9 cellular contexts compared by ENCODE assay signal in the genomic region with DNA sequence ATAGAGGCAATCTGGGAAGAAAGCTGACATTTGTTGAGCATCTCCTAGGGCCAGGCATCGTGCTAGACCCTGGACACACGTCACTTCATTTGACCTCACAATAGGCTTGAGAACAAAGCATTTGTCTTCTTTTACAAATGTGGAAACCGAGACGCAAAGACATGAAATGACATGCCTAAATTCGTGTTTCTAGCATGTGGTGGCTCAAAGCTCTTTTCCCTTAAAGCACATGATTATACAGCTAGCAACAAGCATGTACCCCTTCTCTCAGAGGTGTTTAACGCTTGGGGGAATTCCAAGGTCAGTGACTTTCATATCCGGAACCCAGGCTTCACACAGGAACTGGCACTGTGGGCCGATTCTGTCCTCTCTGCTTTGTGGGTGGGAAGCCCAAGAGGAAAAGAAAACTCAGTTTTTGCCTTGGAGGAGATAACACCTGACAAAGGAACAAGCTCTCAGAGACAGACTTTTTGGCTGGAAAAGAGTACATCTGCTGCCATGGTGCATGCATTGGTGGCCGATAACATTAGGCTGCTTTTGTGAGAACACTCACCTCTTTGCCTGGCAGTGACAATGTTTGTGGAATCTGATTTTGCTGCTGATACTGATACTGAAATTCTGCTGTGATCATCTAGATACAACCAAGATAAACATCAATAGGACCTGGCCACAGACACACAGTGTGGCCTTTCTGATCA. TPM values are rescaled to one million over a fixed set of nuclear protein-coding genes. Genes with fewer than 3 reads are reported as not detected.
DNase-seq lines count a peak whose midpoint lies in the region; ATAC-seq and TF ChIP-seq lines count a peak whose summit lies in the region.
"Had no signal": no experiment of that assay in that cellular context is flagged by ENCODE, and none has a peak within 500 bp of the region (broad histone marks: within the 10 kb centered on the region; RNA-seq: fewer than 3 reads in every experiment).

No MANE protein-coding gene starts in this region.

- ATAC-seq in CD4-positive, CD25-positive, alpha-beta regulatory T cell (ENCODE audit: low read depth in 2 of 2): peak; percentile 45 to 48
- peak; percentile 57 for ATAC-seq in GM21529 (IDR thresholded peaks at IDR 0.05; ENCODE audit: unreplicated experiment)
- no peak for ATAC-seq in upper lobe of right lung

- peaks cover 0 to 15% (median 5%) of the 10 kb centered on the region in 7 donors for H3K9me3 Mint-ChIP-seq in CD4-positive, CD25-positive, alpha-beta regulatory T cell
- H3K9me3 Mint-ChIP-seq in T-helper 1 cell treated with Interleukin-12 subunit alpha and Interleukin-12 subunit beta and Interleukin-4 antibody, amounts not matched to agents 30 μg/mL and 1 μg/mL, for 36 hours: peaks cover 17% of the 10 kb centered on the region

- peak overlapping the region; percentile 64 to 82 (median 72) for H3K4me3 Mint-ChIP-seq in CD4-positive, CD25-positive, alpha-beta regulatory T cell
- H3K4me3 Mint-ChIP-seq in T-helper 1 cell treated with Interleukin-12 subunit alpha and Interleukin-12 subunit beta and Interleukin-4 antibody, amounts not matched to agents 30 μg/mL and 1 μg/mL, for 36 hours: peak overlapping the region; percentile 76

- peaks cover 29 to 47% (median 42%) of the 10 kb centered on the region in 4 donors for H3K4me1 Mint-ChIP-seq in CD4-positive, CD25-positive, alpha-beta regulatory T cell
- H3K4me1 Mint-ChIP-seq in T-helper 1 cell treated with Interleukin-12 subunit alpha and Interleukin-12 subunit beta and Interleukin-4 antibody, amounts not matched to agents 30 μg/mL and 1 μg/mL, for 36 hours (ENCODE audit: low read depth): peaks cover 57% of the 10 kb centered on the region

- intact Hi-C loops in upper lobe of right lung (cut with DNase I): no loop called here

- DNase-seq in CD4-positive, CD25-positive, alpha-beta regulatory T cell: peak; percentile 55 to 67 (median 56)
- DNase-seq in epithelial cell of prostate (ENCODE audit: low read depth, low spot score) (peak; percentile 22), cortex of kidney (lab: John Stamatoyannopoulos, UW) (no peak), NCI-H1694 (lab: John Stamatoyannopoulos, UW) (no peak), upper lobe of right lung (no peak)
- DNase-seq in NK-92 treated with Interleukin-12 subunit alpha and Interleukin-12 subunit beta, amount 100 ng/mL, for 24 hours (lab: John Stamatoyannopoulos, UW): no peak

- H3K4me3 ChIP-seq in CD4-positive, CD25-positive, alpha-beta regulatory T cell (ENCODE audit: low read depth, low read length): peak overlapping the region; percentile 71
- H3K4me3 ChIP-seq in upper lobe of right lung: no peak overlapping the region

- no peaks in the 10 kb centered on the region for H3K36me3 ChIP-seq in CD4-positive, CD25-positive, alpha-beta regulatory T cell (ENCODE audit: control insufficient read depth, insufficient read depth, low read length)
- no peaks in the 10 kb centered on the region for H3K36me3 ChIP-seq in upper lobe of right lung

- no peaks in the 10 kb centered on the region for H3K27me3 ChIP-seq in CD4-positive, CD25-positive, alpha-beta regulatory T cell (ENCODE audit: control insufficient read depth, insufficient read depth, low read length)
- H3K27me3 ChIP-seq in upper lobe of right lung: no peaks in the 10 kb centered on the region

- TF ChIP-seq CTCF in upper lobe of right lung (IDR thresholded peaks at IDR 0.05): no peak

- H3K27me3 Mint-ChIP-seq in CD4-positive, CD25-positive, alpha-beta regulatory T cell: no peaks in the 10 kb centered on the region
- no peaks in the 10 kb centered on the region for H3K27me3 Mint-ChIP-seq in T-helper 1 cell treated with Interleukin-12 subunit alpha and Interleukin-12 subunit beta and Interleukin-4 antibody, amounts not matched to agents 30 μg/mL and 1 μg/mL, for 36 hours (ENCODE audit: low read depth)

- peaks cover 3% of the 10 kb centered on the region for H3K36me3 Mint-ChIP-seq in CD4-positive, CD25-positive, alpha-beta regulatory T cell
- H3K36me3 Mint-ChIP-seq in T-helper 1 cell treated with Interleukin-12 subunit alpha and Interleukin-12 subunit beta and Interleukin-4 antibody, amounts not matched to agents 30 μg/mL and 1 μg/mL, for 36 hours (ENCODE audit: low read depth): peaks cover 22% of the 10 kb centered on the region

- H3K27ac Mint-ChIP-seq in CD4-positive, CD25-positive, alpha-beta regulatory T cell: peak overlapping the region; percentile 97 to 99 (median 98)
- peak overlapping the region; percentile 99 for H3K27ac Mint-ChIP-seq in T-helper 1 cell treated with Interleukin-12 subunit alpha and Interleukin-12 subunit beta and Interleukin-4 antibody, amounts not matched to agents 30 μg/mL and 1 μg/mL, for 36 hours

- H3K27ac ChIP-seq in CD4-positive, CD25-positive, alpha-beta regulatory T cell (ENCODE audit: insufficient read depth, low read length, poor library complexity, severe bottlenecking): peak overlapping the region; percentile 94
- H3K27ac ChIP-seq in epithelial cell of prostate (peak overlapping the region; percentile 36), upper lobe of right lung (no peak overlapping the region)
- H3K27ac ChIP-seq: C4-2B had no signal

- H3K4me1 ChIP-seq in CD4-positive, CD25-positive, alpha-beta regulatory T cell (ENCODE audit: control insufficient read depth, insufficient read depth, low read length, poor library complexity, severe bottlenecking): peaks cover 27% of the 10 kb centered on the region
- H3K4me1 ChIP-seq in upper lobe of right lung: peaks cover 8% of the 10 kb centered on the region

- H3K9me3 ChIP-seq in CD4-positive, CD25-positive, alpha-beta regulatory T cell (ENCODE audit: control insufficient read depth in 2 of 2, low read length in 2 of 2): peaks cover 11% of the 10 kb centered on the region in 2 experiments
- peaks cover 10% of the 10 kb centered on the region for H3K9me3 ChIP-seq in upper lobe of right lung

RNA-seq across cellular contexts. Expression of a gene that starts 15.4 kb away (rescaled TPM):
- 192 TPM for total RNA-seq in CD4-positive, CD25-positive, alpha-beta regulatory T cell
- 100 to 1,000 TPM; 341 to 457 (median 393) TPM for polyA plus RNA-seq in CD4-positive, CD25-positive, alpha-beta regulatory T cell
- 11.4 TPM for total RNA-seq in upper lobe of right lung

Comparison
In these comparisons a context has a peak if more than half of its experiments do, and no peak if none do; other contexts are left out.
1. DNase-seq: peak in CD4-positive, CD25-positive, alpha-beta regulatory T cell (3 of 3) and epithelial cell of prostate (single experiment); none in NK-92 treated with Interleukin-12 subunit alpha and Interleukin-12 subunit beta, amount 100 ng/mL, for 24 hours (single experiment), cortex of kidney (single experiment), NCI-H1694 (single experiment) and upper lobe of right lung (single experiment).
2. RNA of a gene that starts 15.4 kb away (total RNA-seq): 192 TPM in CD4-positive, CD25-positive, alpha-beta regulatory T cell (single experiment); 11.4 TPM in upper lobe of right lung (single experiment); every median in the first group is over 10 times any median in the second.